8 cellular contexts compared by ENCODE assay signal in the genomic region with DNA sequence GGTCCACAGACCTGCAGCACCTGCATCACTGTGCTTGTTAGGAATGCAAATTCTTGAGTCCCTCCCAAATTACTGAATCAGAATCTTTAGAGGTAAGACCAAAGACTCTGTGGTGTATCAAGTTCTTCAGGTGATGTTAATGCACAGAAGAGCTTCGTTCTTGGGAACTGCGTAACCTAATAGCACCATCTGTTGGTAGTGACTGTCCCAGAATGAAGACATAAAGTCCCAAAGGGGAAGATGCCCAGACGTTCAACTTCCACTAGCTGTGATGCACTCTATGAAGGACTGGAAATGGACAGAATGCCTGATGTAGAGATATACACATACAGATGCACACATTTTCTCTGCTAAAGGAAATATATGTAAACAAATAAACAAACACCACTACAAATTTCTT.
DNase-seq lines count a peak whose midpoint lies in the region; ATAC-seq, FAIRE-seq and TF ChIP-seq lines count a peak whose summit lies in the region.

No MANE protein-coding gene starts in this region.

- H3K27me3 ChIP-seq in bronchial epithelial cell (ENCODE audit: control insufficient read depth, insufficient read depth, low read length) = no peaks in the 10 kb centered on the region

- no peak overlapping the region for H3K4me3 ChIP-seq in bronchial epithelial cell (ENCODE audit: low read depth, low read length)

- ATAC-seq in HG02840 (IDR thresholded peaks at IDR 0.05; ENCODE audit: low FRiP score, unreplicated experiment) = peak; percentile 75

- peak; percentile 57 for TF ChIP-seq CTCF in bronchial epithelial cell (IDR thresholded peaks at IDR 0.05; ENCODE audit: insufficient read depth, low read length, severe bottlenecking)

- DNase-seq in SIG-M5 treated with dmso at 0.1 percent for 504 hours (lab: John Stamatoyannopoulos, UW; ENCODE audit: unreplicated experiment) (peak; percentile 80), SIG-M5 (lab: John Stamatoyannopoulos, UW) (no peak), NCI-H2171 (lab: John Stamatoyannopoulos, UW) (peak; percentile 74), bronchial epithelial cell (ENCODE audit: low read depth) (peak; percentile 53), middle frontal gyrus (ENCODE audit: extremely low spot score, low spot score) (peak; percentile 51), mesenteric fat pad (ENCODE audit: low spot score) (no peak)
- DNase-seq in effector CD8-positive, alpha-beta T cell (lab: John Stamatoyannopoulos, UW) = no peak

- no peak for FAIRE-seq in bronchial epithelial cell (lab: Jason Lieb, UNC)

- no peaks in the 10 kb centered on the region for H3K36me3 ChIP-seq in bronchial epithelial cell (ENCODE audit: control insufficient read depth, insufficient read depth, low read length)

Comparison
In these comparisons a context has a peak if more than half of its experiments do, and no peak if none do; other contexts are left out.
1. DNase-seq: peak in SIG-M5 treated with dmso at 0.1 percent for 504 hours (single experiment), NCI-H2171 (single experiment), bronchial epithelial cell (single experiment) and middle frontal gyrus (single experiment); none in SIG-M5 (single experiment), effector CD8-positive, alpha-beta T cell (single experiment) and mesenteric fat pad (single experiment).